Comparison of ENCODE assay signal across 1 cellular context in the genomic region with DNA sequence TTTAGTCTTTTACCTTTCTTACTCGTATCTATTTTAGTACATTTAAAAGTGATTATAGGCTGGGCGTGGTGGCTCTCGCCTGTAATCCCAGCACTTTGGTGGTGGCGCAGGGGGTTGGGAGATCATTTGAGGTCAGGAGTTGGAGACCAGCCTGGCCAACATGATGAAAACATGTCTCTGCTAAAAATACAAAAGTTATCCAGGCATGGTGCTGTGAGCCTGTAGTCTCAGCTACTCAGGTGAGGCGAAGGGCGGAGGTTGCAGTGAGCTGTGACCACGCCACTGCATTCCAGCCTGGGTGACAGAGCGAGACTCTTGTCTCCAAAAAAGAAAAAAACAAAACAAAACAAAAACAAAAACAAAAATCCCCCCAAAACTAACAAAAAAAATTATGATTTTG.
TF ChIP-seq lines count a peak whose summit lies in the region.

No MANE protein-coding gene starts in this region.

TF ChIP-seq in GM12878, 131 proteins besides CTCF, POLR2A, EP300 and RAD21 (continued from another document):
- TF ChIP-seq, protein P1, sequence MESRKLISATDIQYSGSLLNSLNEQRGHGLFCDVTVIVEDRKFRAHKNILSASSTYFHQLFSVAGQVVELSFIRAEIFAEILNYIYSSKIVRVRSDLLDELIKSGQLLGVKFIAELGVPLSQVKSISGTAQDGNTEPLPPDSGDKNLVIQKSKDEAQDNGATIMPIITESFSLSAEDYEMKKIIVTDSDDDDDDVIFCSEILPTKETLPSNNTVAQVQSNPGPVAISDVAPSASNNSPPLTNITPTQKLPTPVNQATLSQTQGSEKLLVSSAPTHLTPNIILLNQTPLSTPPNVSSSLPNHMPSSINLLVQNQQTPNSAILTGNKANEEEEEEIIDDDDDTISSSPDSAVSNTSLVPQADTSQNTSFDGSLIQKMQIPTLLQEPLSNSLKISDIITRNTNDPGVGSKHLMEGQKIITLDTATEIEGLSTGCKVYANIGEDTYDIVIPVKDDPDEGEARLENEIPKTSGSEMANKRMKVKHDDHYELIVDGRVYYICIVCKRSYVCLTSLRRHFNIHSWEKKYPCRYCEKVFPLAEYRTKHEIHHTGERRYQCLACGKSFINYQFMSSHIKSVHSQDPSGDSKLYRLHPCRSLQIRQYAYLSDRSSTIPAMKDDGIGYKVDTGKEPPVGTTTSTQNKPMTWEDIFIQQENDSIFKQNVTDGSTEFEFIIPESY (IDR thresholded peaks at IDR 0.05): no peak
- TF ChIP-seq, protein P2, sequence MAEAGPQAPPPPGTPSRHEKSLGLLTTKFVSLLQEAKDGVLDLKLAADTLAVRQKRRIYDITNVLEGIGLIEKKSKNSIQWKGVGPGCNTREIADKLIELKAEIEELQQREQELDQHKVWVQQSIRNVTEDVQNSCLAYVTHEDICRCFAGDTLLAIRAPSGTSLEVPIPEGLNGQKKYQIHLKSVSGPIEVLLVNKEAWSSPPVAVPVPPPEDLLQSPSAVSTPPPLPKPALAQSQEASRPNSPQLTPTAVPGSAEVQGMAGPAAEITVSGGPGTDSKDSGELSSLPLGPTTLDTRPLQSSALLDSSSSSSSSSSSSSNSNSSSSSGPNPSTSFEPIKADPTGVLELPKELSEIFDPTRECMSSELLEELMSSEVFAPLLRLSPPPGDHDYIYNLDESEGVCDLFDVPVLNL (IDR thresholded peaks at IDR 0.05; ENCODE audit: low read depth, low read length): no peak
- TF ChIP-seq RAD51 (IDR thresholded peaks at IDR 0.05) (no peak), CEBPB (IDR thresholded peaks at IDR 0.05; ENCODE audit: borderline replicate concordance in 1 of 2, low read depth in 2 of 2, low read length in 2 of 2) (no peak), RBBP5 (conservative IDR thresholded peaks at IDR 0.05) (no peak), SMC3 (IDR thresholded peaks at IDR 0.05; ENCODE audit: borderline replicate concordance, low read length) (no peak), TCF3 (IDR thresholded peaks at IDR 0.05; ENCODE audit: borderline replicate concordance, insufficient read depth, low read depth, low read length) (no peak), ZNF207 (IDR thresholded peaks at IDR 0.05; ENCODE audit: borderline replicate concordance) (no peak), RB1 (IDR thresholded peaks at IDR 0.05; ENCODE audit: borderline replicate concordance) (no peak), EED (IDR thresholded peaks at IDR 0.05; ENCODE audit: low read depth) (no peak)
- TF ChIP-seq, protein P3, sequence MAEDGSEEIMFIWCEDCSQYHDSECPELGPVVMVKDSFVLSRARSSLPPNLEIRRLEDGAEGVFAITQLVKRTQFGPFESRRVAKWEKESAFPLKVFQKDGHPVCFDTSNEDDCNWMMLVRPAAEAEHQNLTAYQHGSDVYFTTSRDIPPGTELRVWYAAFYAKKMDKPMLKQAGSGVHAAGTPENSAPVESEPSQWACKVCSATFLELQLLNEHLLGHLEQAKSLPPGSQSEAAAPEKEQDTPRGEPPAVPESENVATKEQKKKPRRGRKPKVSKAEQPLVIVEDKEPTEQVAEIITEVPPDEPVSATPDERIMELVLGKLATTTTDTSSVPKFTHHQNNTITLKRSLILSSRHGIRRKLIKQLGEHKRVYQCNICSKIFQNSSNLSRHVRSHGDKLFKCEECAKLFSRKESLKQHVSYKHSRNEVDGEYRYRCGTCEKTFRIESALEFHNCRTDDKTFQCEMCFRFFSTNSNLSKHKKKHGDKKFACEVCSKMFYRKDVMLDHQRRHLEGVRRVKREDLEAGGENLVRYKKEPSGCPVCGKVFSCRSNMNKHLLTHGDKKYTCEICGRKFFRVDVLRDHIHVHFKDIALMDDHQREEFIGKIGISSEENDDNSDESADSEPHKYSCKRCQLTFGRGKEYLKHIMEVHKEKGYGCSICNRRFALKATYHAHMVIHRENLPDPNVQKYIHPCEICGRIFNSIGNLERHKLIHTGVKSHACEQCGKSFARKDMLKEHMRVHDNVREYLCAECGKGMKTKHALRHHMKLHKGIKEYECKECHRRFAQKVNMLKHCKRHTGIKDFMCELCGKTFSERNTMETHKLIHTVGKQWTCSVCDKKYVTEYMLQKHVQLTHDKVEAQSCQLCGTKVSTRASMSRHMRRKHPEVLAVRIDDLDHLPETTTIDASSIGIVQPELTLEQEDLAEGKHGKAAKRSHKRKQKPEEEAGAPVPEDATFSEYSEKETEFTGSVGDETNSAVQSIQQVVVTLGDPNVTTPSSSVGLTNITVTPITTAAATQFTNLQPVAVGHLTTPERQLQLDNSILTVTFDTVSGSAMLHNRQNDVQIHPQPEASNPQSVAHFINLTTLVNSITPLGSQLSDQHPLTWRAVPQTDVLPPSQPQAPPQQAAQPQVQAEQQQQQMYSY (CRISPR knock-in tag; IDR thresholded peaks at IDR 0.05): no peak
- TF ChIP-seq, protein P4, sequence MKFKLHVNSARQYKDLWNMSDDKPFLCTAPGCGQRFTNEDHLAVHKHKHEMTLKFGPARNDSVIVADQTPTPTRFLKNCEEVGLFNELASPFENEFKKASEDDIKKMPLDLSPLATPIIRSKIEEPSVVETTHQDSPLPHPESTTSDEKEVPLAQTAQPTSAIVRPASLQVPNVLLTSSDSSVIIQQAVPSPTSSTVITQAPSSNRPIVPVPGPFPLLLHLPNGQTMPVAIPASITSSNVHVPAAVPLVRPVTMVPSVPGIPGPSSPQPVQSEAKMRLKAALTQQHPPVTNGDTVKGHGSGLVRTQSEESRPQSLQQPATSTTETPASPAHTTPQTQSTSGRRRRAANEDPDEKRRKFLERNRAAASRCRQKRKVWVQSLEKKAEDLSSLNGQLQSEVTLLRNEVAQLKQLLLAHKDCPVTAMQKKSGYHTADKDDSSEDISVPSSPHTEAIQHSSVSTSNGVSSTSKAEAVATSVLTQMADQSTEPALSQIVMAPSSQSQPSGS (IDR thresholded peaks at IDR 0.05; ENCODE audit: low read length): no peak
- TF ChIP-seq, protein P5, sequence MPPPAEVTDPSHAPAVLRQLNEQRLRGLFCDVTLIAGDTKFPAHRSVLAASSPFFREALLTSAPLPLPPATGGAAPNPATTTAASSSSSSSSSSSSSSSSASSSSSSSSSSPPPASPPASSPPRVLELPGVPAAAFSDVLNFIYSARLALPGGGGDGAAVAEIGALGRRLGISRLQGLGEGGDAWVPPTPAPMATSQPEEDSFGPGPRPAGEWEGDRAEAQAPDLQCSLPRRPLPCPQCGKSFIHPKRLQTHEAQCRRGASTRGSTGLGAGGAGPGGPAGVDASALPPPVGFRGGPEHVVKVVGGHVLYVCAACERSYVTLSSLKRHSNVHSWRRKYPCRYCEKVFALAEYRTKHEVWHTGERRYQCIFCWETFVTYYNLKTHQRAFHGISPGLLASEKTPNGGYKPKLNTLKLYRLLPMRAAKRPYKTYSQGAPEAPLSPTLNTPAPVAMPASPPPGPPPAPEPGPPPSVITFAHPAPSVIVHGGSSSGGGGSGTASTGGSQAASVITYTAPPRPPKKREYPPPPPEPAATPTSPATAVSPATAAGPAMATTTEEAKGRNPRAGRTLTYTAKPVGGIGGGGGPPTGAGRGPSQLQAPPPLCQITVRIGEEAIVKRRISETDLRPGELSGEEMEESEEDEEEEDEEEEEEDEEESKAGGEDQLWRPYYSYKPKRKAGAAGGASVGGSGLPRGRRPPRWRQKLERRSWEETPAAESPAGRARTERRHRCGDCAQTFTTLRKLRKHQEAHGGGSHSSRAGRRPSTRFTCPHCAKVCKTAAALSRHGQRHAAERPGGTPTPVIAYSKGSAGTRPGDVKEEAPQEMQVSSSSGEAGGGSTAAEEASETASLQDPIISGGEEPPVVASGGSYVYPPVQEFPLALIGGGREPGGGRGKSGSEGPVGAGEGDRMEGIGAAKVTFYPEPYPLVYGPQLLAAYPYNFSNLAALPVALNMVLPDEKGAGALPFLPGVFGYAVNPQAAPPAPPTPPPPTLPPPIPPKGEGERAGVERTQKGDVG (CRISPR knock-in tag; IDR thresholded peaks at IDR 0.05): no peak
